Comparison of ENCODE assay signal across 8 cellular contexts in the genomic region with DNA sequence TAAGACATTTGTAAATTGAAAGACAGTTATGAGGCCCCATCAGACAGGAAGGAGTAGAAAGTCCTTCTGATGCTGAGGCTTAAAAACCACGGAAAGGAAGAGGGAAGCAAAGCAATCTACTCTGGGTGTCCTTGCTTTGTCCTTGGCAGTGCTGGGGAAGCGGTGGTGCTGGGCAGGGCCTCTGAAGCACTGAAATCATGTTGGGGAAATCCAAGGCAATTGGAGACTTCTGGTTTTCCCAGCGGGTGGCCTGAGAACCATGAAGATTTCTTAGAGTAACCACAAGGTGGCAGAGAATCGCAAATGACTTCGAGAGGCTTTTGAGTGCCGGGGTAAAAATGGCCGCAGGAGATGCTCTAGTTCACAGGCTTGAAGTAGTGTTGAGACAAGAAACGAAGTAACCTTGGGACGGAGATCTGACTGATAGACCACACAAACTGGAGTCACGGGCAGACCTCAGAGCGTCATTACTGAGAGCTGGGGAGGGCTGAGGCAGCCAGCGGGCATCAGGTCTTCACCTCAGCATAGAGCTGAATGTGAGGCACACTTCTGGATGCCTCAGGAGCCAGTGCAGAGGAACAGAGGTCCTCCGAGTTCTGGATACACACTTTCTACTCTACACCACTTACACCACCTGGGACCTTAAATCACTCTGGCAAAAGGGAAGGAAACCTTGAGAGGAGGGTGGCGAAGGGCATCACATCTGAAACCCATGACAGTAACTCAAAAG.
DNase-seq lines count a peak whose midpoint lies in the region; ATAC-seq, FAIRE-seq and TF ChIP-seq lines count a peak whose summit lies in the region.

No MANE protein-coding gene starts in this region.

- peaks cover 4% of the 10 kb centered on the region for H3K27me3 Mint-ChIP-seq in activated naive CD4-positive, alpha-beta T cell treated with anti-CD3 and anti-CD28 coated beads, Interleukin-2, amount 10 ng/mL, durations not matched to agents 7 days and 5 days

- H3K27ac Mint-ChIP-seq in activated naive CD4-positive, alpha-beta T cell treated with anti-CD3 and anti-CD28 coated beads, Interleukin-2, amount 10 ng/mL, durations not matched to agents 7 days and 5 days = peak overlapping the region; percentile 8

- ATAC-seq in HG03460 (IDR thresholded peaks at IDR 0.05; ENCODE audit: unreplicated experiment) (peak; percentile 62), SK-N-SH treated with all-trans-retinoic acid at 6 μM for 48 hours (peak; percentile 83)

- TF ChIP-seq CTCF in C4-2B (conservative IDR thresholded peaks at IDR 0.05) = peak; percentile 63

- CTCF ChIA-PET in activated naive CD4-positive, alpha-beta T cell treated with anti-CD3 and anti-CD28 coated beads, Interleukin-2, amount 10 ng/mL, durations not matched to agents 7 days and 5 days (lab: Charles Lee) = interaction anchor here (0.9 to 2.8 kb wide), 7 partner anchors 31 to 484 kb away, joined by 3 to 21 read pairs (median 4); no protein-coding TSS in a partner anchor

- H3K27ac ChIP-seq in C4-2B = no peak overlapping the region

- no peaks in the 10 kb centered on the region for H3K36me3 Mint-ChIP-seq in activated naive CD4-positive, alpha-beta T cell treated with anti-CD3 and anti-CD28 coated beads, Interleukin-2, amount 10 ng/mL, durations not matched to agents 7 days and 5 days

- peak; percentile 27 for DNase-seq in GM19239 (ENCODE audit: insufficient read length, low spot score)
- DNase-seq in activated naive CD4-positive, alpha-beta T cell treated with anti-CD3 and anti-CD28 coated beads, Interleukin-2, amount 10 ng/mL, durations not matched to agents 7 days and 5 days = peak; percentile 48
- DNase-seq in iPS-NIHi7 (ENCODE audit: extremely low spot score) = peak; percentile 68
- peak; percentile 7 for DNase-seq in stimulated activated CD8-positive, alpha-beta memory T cell treated with anti-CD3 and anti-CD28 coated beads, Interleukin-12 subunit alpha, Interleukin-12 subunit beta, amount 100 ng/mL, for 4 hours (ENCODE audit: low read depth)
- no peak for DNase-seq in OCI-M2 (lab: John Stamatoyannopoulos, UW; ENCODE audit: unreplicated experiment)

- no peak overlapping the region for H3K4me3 Mint-ChIP-seq in activated naive CD4-positive, alpha-beta T cell treated with anti-CD3 and anti-CD28 coated beads, Interleukin-2, amount 10 ng/mL, durations not matched to agents 7 days and 5 days

- H3K4me1 Mint-ChIP-seq in activated naive CD4-positive, alpha-beta T cell treated with anti-CD3 and anti-CD28 coated beads, Interleukin-2, amount 10 ng/mL, durations not matched to agents 7 days and 5 days = peaks cover 20% of the 10 kb centered on the region

- peak; percentile 72 for FAIRE-seq in GM19239 (lab: Jason Lieb, UNC)

- H3K9me3 Mint-ChIP-seq in activated naive CD4-positive, alpha-beta T cell treated with anti-CD3 and anti-CD28 coated beads, Interleukin-2, amount 10 ng/mL, durations not matched to agents 7 days and 5 days = no peaks in the 10 kb centered on the region

TF ChIP-seq in SK-N-SH treated with all-trans-retinoic acid at 6 μM for 48 hours, 23 proteins besides CTCF, POLR2A, EP300 and RAD21:
- no peak for TF ChIP-seq ZNF565 (CRISPR knock-in tag; conservative IDR thresholded peaks at IDR 0.05; ENCODE audit: low read depth)
- TF ChIP-seq TCF4 (CRISPR knock-in tag; IDR thresholded peaks at IDR 0.05; ENCODE audit: borderline replicate concordance) = no peak
- TF ChIP-seq, protein P1, sequence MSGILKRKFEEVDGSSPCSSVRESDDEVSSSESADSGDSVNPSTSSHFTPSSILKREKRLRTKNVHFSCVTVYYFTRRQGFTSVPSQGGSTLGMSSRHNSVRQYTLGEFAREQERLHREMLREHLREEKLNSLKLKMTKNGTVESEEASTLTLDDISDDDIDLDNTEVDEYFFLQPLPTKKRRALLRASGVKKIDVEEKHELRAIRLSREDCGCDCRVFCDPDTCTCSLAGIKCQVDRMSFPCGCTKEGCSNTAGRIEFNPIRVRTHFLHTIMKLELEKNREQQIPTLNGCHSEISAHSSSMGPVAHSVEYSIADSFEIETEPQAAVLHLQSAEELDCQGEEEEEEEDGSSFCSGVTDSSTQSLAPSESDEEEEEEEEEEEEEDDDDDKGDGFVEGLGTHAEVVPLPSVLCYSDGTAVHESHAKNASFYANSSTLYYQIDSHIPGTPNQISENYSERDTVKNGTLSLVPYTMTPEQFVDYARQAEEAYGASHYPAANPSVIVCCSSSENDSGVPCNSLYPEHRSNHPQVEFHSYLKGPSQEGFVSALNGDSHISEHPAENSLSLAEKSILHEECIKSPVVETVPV (CRISPR knock-in tag; IDR thresholded peaks at IDR 0.05) = no peak
- no peak for TF ChIP-seq PPARA (CRISPR knock-in tag; IDR thresholded peaks at IDR 0.05; ENCODE audit: borderline replicate concordance)
- no peak for TF ChIP-seq ESRRG (CRISPR knock-in tag; IDR thresholded peaks at IDR 0.05)
- TF ChIP-seq, protein P2, sequence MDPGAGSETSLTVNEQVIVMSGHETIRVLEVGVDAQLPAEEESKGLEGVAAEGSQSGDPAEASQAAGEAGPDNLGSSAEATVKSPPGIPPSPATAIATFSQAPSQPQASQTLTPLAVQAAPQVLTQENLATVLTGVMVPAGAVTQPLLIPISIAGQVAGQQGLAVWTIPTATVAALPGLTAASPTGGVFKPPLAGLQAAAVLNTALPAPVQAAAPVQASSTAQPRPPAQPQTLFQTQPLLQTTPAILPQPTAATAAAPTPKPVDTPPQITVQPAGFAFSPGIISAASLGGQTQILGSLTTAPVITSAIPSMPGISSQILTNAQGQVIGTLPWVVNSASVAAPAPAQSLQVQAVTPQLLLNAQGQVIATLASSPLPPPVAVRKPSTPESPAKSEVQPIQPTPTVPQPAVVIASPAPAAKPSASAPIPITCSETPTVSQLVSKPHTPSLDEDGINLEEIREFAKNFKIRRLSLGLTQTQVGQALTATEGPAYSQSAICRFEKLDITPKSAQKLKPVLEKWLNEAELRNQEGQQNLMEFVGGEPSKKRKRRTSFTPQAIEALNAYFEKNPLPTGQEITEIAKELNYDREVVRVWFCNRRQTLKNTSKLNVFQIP (CRISPR knock-in tag; IDR thresholded peaks at IDR 0.05; ENCODE audit: borderline replicate concordance, low read depth) = no peak
- no peak for TF ChIP-seq ZFP30 (CRISPR knock-in tag; IDR thresholded peaks at IDR 0.05)
- TF ChIP-seq, protein P3, sequence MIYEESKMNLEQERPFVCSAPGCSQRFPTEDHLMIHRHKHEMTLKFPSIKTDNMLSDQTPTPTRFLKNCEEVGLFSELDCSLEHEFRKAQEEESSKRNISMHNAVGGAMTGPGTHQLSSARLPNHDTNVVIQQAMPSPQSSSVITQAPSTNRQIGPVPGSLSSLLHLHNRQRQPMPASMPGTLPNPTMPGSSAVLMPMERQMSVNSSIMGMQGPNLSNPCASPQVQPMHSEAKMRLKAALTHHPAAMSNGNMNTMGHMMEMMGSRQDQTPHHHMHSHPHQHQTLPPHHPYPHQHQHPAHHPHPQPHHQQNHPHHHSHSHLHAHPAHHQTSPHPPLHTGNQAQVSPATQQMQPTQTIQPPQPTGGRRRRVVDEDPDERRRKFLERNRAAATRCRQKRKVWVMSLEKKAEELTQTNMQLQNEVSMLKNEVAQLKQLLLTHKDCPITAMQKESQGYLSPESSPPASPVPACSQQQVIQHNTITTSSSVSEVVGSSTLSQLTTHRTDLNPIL (CRISPR knock-in tag; IDR thresholded peaks at IDR 0.05; ENCODE audit: low read depth) = no peak
- TF ChIP-seq, protein P4, sequence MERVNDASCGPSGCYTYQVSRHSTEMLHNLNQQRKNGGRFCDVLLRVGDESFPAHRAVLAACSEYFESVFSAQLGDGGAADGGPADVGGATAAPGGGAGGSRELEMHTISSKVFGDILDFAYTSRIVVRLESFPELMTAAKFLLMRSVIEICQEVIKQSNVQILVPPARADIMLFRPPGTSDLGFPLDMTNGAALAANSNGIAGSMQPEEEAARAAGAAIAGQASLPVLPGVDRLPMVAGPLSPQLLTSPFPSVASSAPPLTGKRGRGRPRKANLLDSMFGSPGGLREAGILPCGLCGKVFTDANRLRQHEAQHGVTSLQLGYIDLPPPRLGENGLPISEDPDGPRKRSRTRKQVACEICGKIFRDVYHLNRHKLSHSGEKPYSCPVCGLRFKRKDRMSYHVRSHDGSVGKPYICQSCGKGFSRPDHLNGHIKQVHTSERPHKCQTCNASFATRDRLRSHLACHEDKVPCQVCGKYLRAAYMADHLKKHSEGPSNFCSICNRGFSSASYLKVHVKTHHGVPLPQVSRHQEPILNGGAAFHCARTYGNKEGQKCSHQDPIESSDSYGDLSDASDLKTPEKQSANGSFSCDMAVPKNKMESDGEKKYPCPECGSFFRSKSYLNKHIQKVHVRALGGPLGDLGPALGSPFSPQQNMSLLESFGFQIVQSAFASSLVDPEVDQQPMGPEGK (CRISPR knock-in tag; IDR thresholded peaks at IDR 0.05; ENCODE audit: borderline replicate concordance) = no peak
- TF ChIP-seq OSR1 (CRISPR knock-in tag; IDR thresholded peaks at IDR 0.05) = no peak
- no peak for TF ChIP-seq ZNF8 (CRISPR knock-in tag; IDR thresholded peaks at IDR 0.05)
- no peak for TF ChIP-seq ARNTL (CRISPR knock-in tag; IDR thresholded peaks at IDR 0.05; ENCODE audit: borderline replicate concordance, low read depth)
- no peak for TF ChIP-seq ZNF70 (CRISPR knock-in tag; IDR thresholded peaks at IDR 0.05)
- TF ChIP-seq ZFP3 (CRISPR knock-in tag; IDR thresholded peaks at IDR 0.05) = no peak
- TF ChIP-seq ISL1 (CRISPR knock-in tag; IDR thresholded peaks at IDR 0.05) = no peak
